ENCODE assay signal across 11 cellular contexts in genomic region chr1:30781906-30782305, GRCh38. TPM values are rescaled to one million over a fixed set of nuclear protein-coding genes. Genes with fewer than 3 reads are reported as not detected.
DNase-seq lines count a peak whose midpoint lies in the region; ATAC-seq and TF ChIP-seq lines count a peak whose summit lies in the region.
"Had no signal": no experiment of that assay in that cellular context is flagged by ENCODE, and none has a peak within 500 bp of the region (broad histone marks: within the 10 kb centered on the region; RNA-seq: fewer than 3 reads in every experiment).

No MANE protein-coding gene starts in this region.

- H3K27me3 Mint-ChIP-seq in T-helper 17 cell, result no peaks in the 10 kb centered on the region
- H3K27me3 Mint-ChIP-seq in activated CD4-positive, alpha-beta T cell treated with anti-CD3 and anti-CD28 coated beads, Interleukin-2, amount 10 ng/mL, durations not matched to agents 24 days and 14 days, result peaks cover 4% of the 10 kb centered on the region

- H2BK15ac ChIP-seq in mesendoderm (replicated peaks; ENCODE audit: low read depth), result no peak overlapping the region

- H2AFZ ChIP-seq in smooth muscle cell (ENCODE audit: low read depth), result no peak overlapping the region

- H3K23ac ChIP-seq in mesendoderm (ENCODE audit: low read length), result no peak overlapping the region

- H3K9me3 Mint-ChIP-seq in activated CD4-positive, alpha-beta T cell treated with anti-CD3 and anti-CD28 coated beads, Interleukin-2, amount 10 ng/mL, durations not matched to agents 24 days and 14 days, result no peaks in the 10 kb centered on the region
- H3K9me3 Mint-ChIP-seq: CD4-positive, CD25-positive, alpha-beta regulatory T cell had no signal

- no peak for TF ChIP-seq POLR2A in spleen (IDR thresholded peaks at IDR 0.05)

- H3K9me3 ChIP-seq in T-helper 17 cell (ENCODE audit: control insufficient read depth, low read length, poor library complexity, severe bottlenecking) (no peaks in the 10 kb centered on the region), spleen (no peaks in the 10 kb centered on the region), smooth muscle cell (replicated peaks; ENCODE audit: low read depth) (no peaks in the 10 kb centered on the region)
- H3K9me3 ChIP-seq: BLaER1 treated with 17β-estradiol and CSF1 and Interleukin-3, amounts not matched to agents 10 nM and 100 nM had no signal

- H3K27me3 ChIP-seq in mesendoderm (ENCODE audit: insufficient read depth, low read length, poor library complexity), result no peaks in the 10 kb centered on the region
- H3K27me3 ChIP-seq in spleen (replicated peaks in 1 of 7), result no peaks in the 10 kb centered on the region
- no peaks in the 10 kb centered on the region for H3K27me3 ChIP-seq in smooth muscle cell (ENCODE audit: low read depth)

- H2AK5ac ChIP-seq in mesendoderm (ENCODE audit: low read length), result no peak overlapping the region

- H3K79me1 ChIP-seq in mesendoderm (ENCODE audit: low read length), result no peaks in the 10 kb centered on the region

- H3K9ac ChIP-seq in mesendoderm (ENCODE audit: low read length), result no peak overlapping the region
- H3K9ac ChIP-seq in smooth muscle cell (ENCODE audit: low read depth), result no peak overlapping the region

- ATAC-seq in left ventricle myocardium superior, result no peak
- ATAC-seq in T-helper 17 cell, result no peak
- no peak for ATAC-seq in HG02763 (IDR thresholded peaks at IDR 0.05; ENCODE audit: unreplicated experiment)

- peak; percentile 21 for DNase-seq in left ventricle myocardium superior
- DNase-seq in cardiac septum (ENCODE audit: low spot score), result no peak
- no peak for DNase-seq in T-helper 17 cell
- DNase-seq in mesendoderm, result no peak
- DNase-seq in spleen, result peak; percentile 76
- DNase-seq in activated CD4-positive, alpha-beta T cell treated with anti-CD3 and anti-CD28 coated beads, Interleukin-2, amount 10 ng/mL, durations not matched to agents 24 days and 14 days, result no peak
- no peak for DNase-seq in smooth muscle cell (lab: John Stamatoyannopoulos, UW; ENCODE audit: unreplicated experiment)

- H3K4me3 ChIP-seq in mesendoderm (ENCODE audit: low read length), result no peak overlapping the region
- H3K4me3 ChIP-seq in spleen, result peak overlapping the region in 1 of 8 donors; percentile 42
- H3K4me3 ChIP-seq in smooth muscle cell, result no peak overlapping the region

- H3K4me3 Mint-ChIP-seq in T-helper 17 cell, result peak overlapping the region; percentile 55
- H3K4me3 Mint-ChIP-seq in activated CD4-positive, alpha-beta T cell treated with anti-CD3 and anti-CD28 coated beads, Interleukin-2, amount 10 ng/mL, durations not matched to agents 24 days and 14 days, result no peak overlapping the region

- no peaks in the 10 kb centered on the region for H3F3A ChIP-seq in smooth muscle cell (ENCODE audit: low read depth)

- H3K36me3 ChIP-seq in mesendoderm (ENCODE audit: control insufficient read depth, insufficient read depth, low read length) (no peaks in the 10 kb centered on the region), spleen (no peaks in the 10 kb centered on the region), smooth muscle cell (ENCODE audit: low read depth) (no peaks in the 10 kb centered on the region)
- H3K36me3 ChIP-seq: BLaER1 treated with 17β-estradiol and CSF1 and Interleukin-3, amounts not matched to agents 10 nM and 100 nM had no signal

- no peak overlapping the region for H2BK5ac ChIP-seq in mesendoderm (ENCODE audit: low read length)

- peak overlapping the region; percentile 74 for H3K27ac Mint-ChIP-seq in T-helper 17 cell
- no peak overlapping the region for H3K27ac Mint-ChIP-seq in activated CD4-positive, alpha-beta T cell treated with anti-CD3 and anti-CD28 coated beads, Interleukin-2, amount 10 ng/mL, durations not matched to agents 24 days and 14 days

- no CpG with 5 or more reads among the region's 10 CpGs for WGBS in mesendoderm (ENCODE audit: extremely low coverage, insufficient coverage, low lambda C conversion rate)
- WGBS in spleen, 5 donors, result 64 to 77% (median 69%) methylated on average over 10 of the region's 10 CpGs
- WGBS in smooth muscle cell (ENCODE audit: low lambda C conversion rate), result 82% methylated on average over 10 of the region's 10 CpGs

- peak overlapping the region; percentile 62 for H3K56ac ChIP-seq in mesendoderm (ENCODE audit: low read length)

- no peak overlapping the region for H4K8ac ChIP-seq in mesendoderm (ENCODE audit: low read depth, low read length)

- H4K5ac ChIP-seq in mesendoderm (ENCODE audit: low read length), result no peak overlapping the region

- H4K20me1 ChIP-seq in smooth muscle cell (ENCODE audit: low read depth), result no peaks in the 10 kb centered on the region

- H3K36me3 Mint-ChIP-seq in T-helper 17 cell (ENCODE audit: low read depth), result no peaks in the 10 kb centered on the region
- H3K36me3 Mint-ChIP-seq in activated CD4-positive, alpha-beta T cell treated with anti-CD3 and anti-CD28 coated beads, Interleukin-2, amount 10 ng/mL, durations not matched to agents 24 days and 14 days (ENCODE audit: low read depth), result no peaks in the 10 kb centered on the region
- H3K36me3 Mint-ChIP-seq: CD4-positive, CD25-positive, alpha-beta regulatory T cell had no signal

- no peak overlapping the region for H3K18ac ChIP-seq in mesendoderm (ENCODE audit: low read length)

- H3K4ac ChIP-seq in mesendoderm (ENCODE audit: low read depth, low read length), result no peak overlapping the region

- H3K79me2 ChIP-seq in mesendoderm (ENCODE audit: control insufficient read depth, insufficient read depth, low read length) (no peaks in the 10 kb centered on the region), smooth muscle cell (ENCODE audit: low read depth) (no peaks in the 10 kb centered on the region)

- intact Hi-C loops in left ventricle myocardium superior (cut with micrococcal nuclease) (loop anchor here (5.0 kb wide), 1 partner anchor 130 kb away; no protein-coding TSS in a partner anchor), cardiac septum (cut with DNase I) (loop anchor here (1.0 to 2.0 kb wide), 2 partner anchors 19 to 129 kb away; no protein-coding TSS in a partner anchor), spleen (cut with DNase I; ENCODE audit: low total_unique reads) (loop anchor here (5.0 kb wide), 1 partner anchor 130 kb away; no protein-coding TSS in a partner anchor)
- intact Hi-C loops in activated CD4-positive, alpha-beta T cell treated with anti-CD3 and anti-CD28 coated beads, Interleukin-2, amount 10 ng/mL, durations not matched to agents 24 days and 14 days (cut with micrococcal nuclease), result loop anchor here (1.0 to 5.0 kb wide), 2 partner anchors 129 to 145 kb away; no protein-coding TSS in a partner anchor

- H3K4me1 ChIP-seq in mesendoderm (ENCODE audit: control insufficient read depth, low read depth, low read length), result peaks cover 2% of the 10 kb centered on the region
- peaks cover 20 to 90% (median 45%) of the 10 kb centered on the region in 6 donors for H3K4me1 ChIP-seq in spleen
- no peaks in the 10 kb centered on the region for H3K4me1 ChIP-seq in smooth muscle cell (ENCODE audit: low read depth)

- H3K27ac ChIP-seq in mesendoderm (ENCODE audit: low read depth, low read length) (no peak overlapping the region), spleen (peak overlapping the region in 1 of 8 donors; percentile 7), smooth muscle cell (ENCODE audit: low read depth) (no peak overlapping the region)

- H2BK120ac ChIP-seq in mesendoderm (ENCODE audit: low read depth, low read length), result no peak overlapping the region

- peak in 1 of 11 experiments; percentile 72 for TF ChIP-seq CTCF in spleen (IDR thresholded peaks at IDR 0.05 in 8 of 11, conservative IDR thresholded peaks at IDR 0.05 in 3 of 11)
- no peak for TF ChIP-seq CTCF in smooth muscle cell (IDR thresholded peaks at IDR 0.05; ENCODE audit: borderline replicate concordance, insufficient read depth, poor library complexity, severe bottlenecking)

- H3K4me2 ChIP-seq in mesendoderm (ENCODE audit: low read length), result no peak overlapping the region
- H3K4me2 ChIP-seq in smooth muscle cell, result no peak overlapping the region

- H3K4me1 Mint-ChIP-seq in T-helper 17 cell, result peaks cover 19% of the 10 kb centered on the region
- H3K4me1 Mint-ChIP-seq in activated CD4-positive, alpha-beta T cell treated with anti-CD3 and anti-CD28 coated beads, Interleukin-2, amount 10 ng/mL, durations not matched to agents 24 days and 14 days, result peaks cover 11% of the 10 kb centered on the region

RNA-seq across cellular contexts. Expression of gene LAPTM5, which starts 24.3 kb away (rescaled TPM):
- 23.9 TPM for total RNA-seq in left ventricle myocardium superior
- 14.2 TPM for total RNA-seq in cardiac septum
- 100 to 1,000 TPM; 563 to 601 TPM for total RNA-seq in T-helper 17 cell
- 0.70 TPM for polyA plus RNA-seq in mesendoderm (2013, experiment 1 of 2)
- polyA plus RNA-seq in mesendoderm (2013, experiment 2 of 2), result 0.64 TPM
- 100 to 1,000 TPM; 473 to 747 (median 586) TPM for total RNA-seq in spleen
- 100 to 1,000 TPM; 419 to 691 (median 502) TPM for polyA plus RNA-seq in spleen
- total RNA-seq in activated CD4-positive, alpha-beta T cell treated with anti-CD3 and anti-CD28 coated beads, Interleukin-2, amount 10 ng/mL, durations not matched to agents 24 days and 14 days, result 178 and 179 TPM in 2 replicates
- 0.49 and 1.4 TPM in 2 replicates for total RNA-seq in smooth muscle cell
- polyA plus RNA-seq in smooth muscle cell, result 0.63 and 1.6 TPM in 2 replicates

RNA-seq across cellular contexts. Expression of gene MATN1, which starts 58.5 kb away (rescaled TPM):
- not detected for total RNA-seq in left ventricle myocardium superior
- total RNA-seq in cardiac septum, result not detected
- total RNA-seq in T-helper 17 cell, result 1 to 10 TPM; 2.1 to 3.7 TPM
- polyA plus RNA-seq in mesendoderm (2013, experiment 1 of 2), result 0.07 TPM
- 0.08 TPM for polyA plus RNA-seq in mesendoderm (2013, experiment 2 of 2)
- 1 to 10 TPM in 1 of 7 donors, under 1 TPM in 5, not detected in 1; 0.30 to 1.1 (median 0.69) TPM for total RNA-seq in spleen
- polyA plus RNA-seq in spleen, result under 1 TPM; 0.04 to 0.08 (median 0.06) TPM
- 0.50 and 0.54 TPM in 2 replicates for total RNA-seq in activated CD4-positive, alpha-beta T cell treated with anti-CD3 and anti-CD28 coated beads, Interleukin-2, amount 10 ng/mL, durations not matched to agents 24 days and 14 days
- 0.36 and 2.0 TPM in 2 replicates for total RNA-seq in smooth muscle cell
- 0.40 and 0.61 TPM in 2 replicates for polyA plus RNA-seq in smooth muscle cell
- total RNA-seq: HT-29 had no signal
- polyA plus RNA-seq: CD4-positive, CD25-positive, alpha-beta regulatory T cell had no signal

Comparison
In these comparisons a context has a peak if more than half of its experiments do, and no peak if none do; other contexts are left out.
1. DNase-seq: peak in left ventricle myocardium superior (single experiment) and spleen (single experiment); none in cardiac septum (single experiment), T-helper 17 cell (0 of 3), mesendoderm (single experiment), activated CD4-positive, alpha-beta T cell treated with anti-CD3 and anti-CD28 coated beads, Interleukin-2, amount 10 ng/mL, durations not matched to agents 24 days and 14 days (single experiment) and smooth muscle cell (single experiment).